Comparison of ENCODE assay signal across 8 cellular contexts in genomic region chr17:19306160-19307111, GRCh38. TPM values are rescaled to one million over a fixed set of nuclear protein-coding genes. Genes with fewer than 3 reads are reported as not detected.
A peak's percentile ranks its signal among the peaks of the same experiment; 100 is the strongest.
DNase-seq lines count a peak whose midpoint lies in the region; ATAC-seq lines count a peak whose summit lies in the region.

No MANE protein-coding gene starts in this region.

- peak; percentile 68 for ATAC-seq in HG02973 (IDR thresholded peaks at IDR 0.05; ENCODE audit: unreplicated experiment)

- in situ Hi-C loops in SK-MEL-5 (cut with HindIII; ENCODE audit: low pct_unique_long_range_greater_than_20kb, low sequenced_read_pairs): no loop called here

- peak; percentile 11 for DNase-seq in activated T-cell treated with anti-CD3 and anti-CD28 coated beads for 24 hours (ENCODE audit: low read depth)
- no peak for DNase-seq in activated T-cell treated with anti-CD3 and anti-CD28 coated beads for 4 hours
- DNase-seq in SK-MEL-5 (ENCODE audit: low read depth, low spot score): peak; percentile 95
- DNase-seq in head of caudate nucleus: peak; percentile 70 to 97 (median 91)
- DNase-seq in islet precursor cell: no peak
- DNase-seq in DMS53 (lab: John Stamatoyannopoulos, UW): no peak
- DNase-seq in cerebellum (ENCODE audit: low spot score): no peak

- intact Hi-C loops in head of caudate nucleus (cut with DNase I): no loop called here

RNA-seq across cellular contexts. Expression of gene B9D1, which starts 56.1 kb away (rescaled TPM):
- 14.8 and 19.0 TPM in 2 replicates for total RNA-seq in SK-MEL-5 (2014; rRNA removed; shearing (Covaris generic))
- 27.5 and 27.8 TPM in 2 replicates for polyA plus RNA-seq in SK-MEL-5 (2015; cell fraction: cytosol; rRNA removed)
- polyA plus RNA-seq in SK-MEL-5 (2015; cell fraction: nucleus; rRNA removed): 37.6 and 40.4 TPM in 2 replicates
- total RNA-seq in cerebellum: 13.8 TPM

Comparison
In these comparisons a context has a peak if more than half of its experiments do, and no peak if none do; other contexts are left out.
1. DNase-seq: peak in activated T-cell treated with anti-CD3 and anti-CD28 coated beads for 24 hours (single experiment), SK-MEL-5 (single experiment) and head of caudate nucleus (42 of 42); none in activated T-cell treated with anti-CD3 and anti-CD28 coated beads for 4 hours (single experiment), islet precursor cell (single experiment), DMS53 (single experiment) and cerebellum (single experiment).